ENCODE assay signal across 24 cellular contexts in genomic region chr3:143628971-143629370, GRCh38.
A peak's percentile ranks its signal among the peaks of the same experiment; 100 is the strongest.
DNase-seq lines count a peak whose midpoint lies in the region; ATAC-seq, FAIRE-seq and TF ChIP-seq lines count a peak whose summit lies in the region.
"Had no signal": no experiment of that assay in that cellular context is flagged by ENCODE, and none has a peak within 500 bp of the region (broad histone marks: within the 10 kb centered on the region; RNA-seq: fewer than 3 reads in every experiment).

No MANE protein-coding gene starts in this region.

- H3K27me3 ChIP-seq in IMR-90 (ENCODE audit: control insufficient read depth, insufficient read depth, low read length) (no peaks in the 10 kb centered on the region), K562 (ENCODE audit: control insufficient read depth in 2 of 2, insufficient read depth in 2 of 2, low read length in 2 of 2) (no peaks in the 10 kb centered on the region)

- dilution Hi-C loops in IMR-90 (cut with HindIII; ENCODE audit: low sequenced_read_pairs, unreplicated experiment): no loop called here

- H3K36me3 ChIP-seq in IMR-90 (ENCODE audit: control insufficient read depth, insufficient read depth, low read length) (no peaks in the 10 kb centered on the region), K562 (ENCODE audit: control insufficient read depth, insufficient read depth, low read length) (no peaks in the 10 kb centered on the region)

- no peak for TF ChIP-seq POLR2A in IMR-90 (IDR thresholded peaks at IDR 0.05; ENCODE audit: low read depth, low read length)
- no peak for TF ChIP-seq POLR2A in K562 (conservative IDR thresholded peaks at IDR 0.05)

- TF ChIP-seq EP300 in K562 (IDR thresholded peaks at IDR 0.05; ENCODE audit: low read length): no peak

- H4K8ac ChIP-seq in IMR-90 (ENCODE audit: low read depth in 2 of 2, low read length in 2 of 2): no peak overlapping the region

- TF ChIP-seq CTCF in IMR-90 (conservative IDR thresholded peaks at IDR 0.05; ENCODE audit: low read depth, low read length) (no peak), K562 (IDR thresholded peaks at IDR 0.05 in 2 of 3, conservative IDR thresholded peaks at IDR 0.05 in 1 of 3; ENCODE audit: insufficient read depth in 2 of 3, low read depth in 1 of 3, low read length in 3 of 3) (no peak), foreskin fibroblast (IDR thresholded peaks at IDR 0.05; ENCODE audit: low read depth, low read length) (no peak)

- no peaks in the 10 kb centered on the region for H3K79me1 ChIP-seq in IMR-90 (ENCODE audit: low read depth in 1 of 2, low read length in 2 of 2)

- FAIRE-seq in K562 (lab: Jason Lieb, UNC): no peak
- FAIRE-seq: GM12878, H54 had no signal

- H3K4me3 ChIP-seq in IMR-90 (ENCODE audit: insufficient read depth, low read depth, low read length) (no peak overlapping the region), K562 (no peak overlapping the region), foreskin fibroblast (ENCODE audit: low read depth in 1 of 2, low read length in 2 of 2) (no peak overlapping the region)
- H3K4me3 ChIP-seq: GM12878 had no signal

- H4K91ac ChIP-seq in IMR-90 (ENCODE audit: insufficient read depth, low read depth, low read length): no peak overlapping the region

- H3K9me3 ChIP-seq in IMR-90 (ENCODE audit: control insufficient read depth, insufficient read depth, low read length) (no peaks in the 10 kb centered on the region), K562 (replicated peaks; ENCODE audit: control insufficient read depth, insufficient read depth, low read depth, low read length) (no peaks in the 10 kb centered on the region)
- H3K9me3 ChIP-seq: SK-N-SH had no signal

- BruUV-seq in IMR-90 (replicated peaks; lab: Mats Ljungman, UMichigan) (no TSS peak), K562 (replicated peaks; lab: Mats Ljungman, UMichigan) (no TSS peak)

- ATAC-seq in IMR-90 (ENCODE audit: low read depth) (no peak), K562 (no peak)
- ATAC-seq: GM12878 had no signal

- POLR2A ChIA-PET in IMR-90 (lab: Charles Lee; ENCODE audit: unreplicated experiment): no interaction called here
- POLR2A ChIA-PET in K562 (lab: Yijun Ruan, JAX): no interaction called here

- H2AK9ac ChIP-seq in IMR-90 (replicated peaks; ENCODE audit: low read depth, low read length, poor library complexity): no peak overlapping the region

- H2AFZ ChIP-seq in IMR-90 (replicated peaks; ENCODE audit: low read length, poor library complexity) (no peak overlapping the region), K562 (ENCODE audit: low read depth, low read length) (no peak overlapping the region)

- H3K9me1 ChIP-seq in IMR-90 (ENCODE audit: insufficient read depth, low read length) (no peaks in the 10 kb centered on the region), K562 (ENCODE audit: control insufficient read depth, insufficient read depth, low read length) (no peaks in the 10 kb centered on the region)

- no peak overlapping the region for H3K56ac ChIP-seq in IMR-90 (ENCODE audit: extremely low read depth, insufficient read depth, low read length)

- no peak overlapping the region for H3K23ac ChIP-seq in IMR-90 (ENCODE audit: low read depth, low read length)

- intact Hi-C loops in IMR-90 (cut with micrococcal nuclease) (no loop called here), K562 (cut with micrococcal nuclease) (no loop called here)

- H3K4me2 ChIP-seq in IMR-90 (ENCODE audit: low read depth, low read length) (no peak overlapping the region), K562 (ENCODE audit: insufficient read depth, low read length) (no peak overlapping the region)
- H3K4me2 ChIP-seq: SK-N-SH had no signal

- no peak overlapping the region for H3K18ac ChIP-seq in IMR-90 (ENCODE audit: low read depth, low read length)

- no peak overlapping the region for H3K9ac ChIP-seq in IMR-90 (ENCODE audit: low read depth, low read length)
- H3K9ac ChIP-seq in K562 (ENCODE audit: insufficient read depth in 1 of 2, low read depth in 2 of 2, low read length in 2 of 2): no peak overlapping the region
- H3K9ac ChIP-seq: SK-N-SH had no signal

- H3K79me2 ChIP-seq in K562 (ENCODE audit: control insufficient read depth, insufficient read depth, low read length): no peaks in the 10 kb centered on the region

- H3K27ac ChIP-seq in IMR-90 (ENCODE audit: insufficient read depth, low read length) (no peak overlapping the region), K562 (ENCODE audit: extremely low read depth, low read depth, low read length) (no peak overlapping the region)

- H3K4me1 ChIP-seq in IMR-90 (ENCODE audit: control insufficient read depth, insufficient read depth, low read length) (no peaks in the 10 kb centered on the region), K562 (replicated peaks in 1 of 2; ENCODE audit: control insufficient read depth in 2 of 2, insufficient read depth in 2 of 2, low read length in 2 of 2) (no peaks in the 10 kb centered on the region)

- no peak overlapping the region for H2BK15ac ChIP-seq in IMR-90 (ENCODE audit: low read depth, low read length)

- no peak overlapping the region for H3K4ac ChIP-seq in IMR-90 (ENCODE audit: low read depth, low read length)

- H2AK5ac ChIP-seq in IMR-90 (ENCODE audit: low read depth, low read length): no peak overlapping the region

- whole genome bisulfite sequencing in IMR-90 (ENCODE audit: extremely low coverage in 2 of 2, insufficient read length in 1 of 2), 2 experiments: no CpG with 5 or more reads among the region's 3 CpGs
- 0% methylated on average over 3 of the region's 3 CpGs for WGBS in K562 (ENCODE audit: insufficient coverage, low coverage, missing lambda C conversion rate)

- CTCF ChIA-PET in IMR-90 (lab: Yijun Ruan, JAX): no interaction called here
- CTCF ChIA-PET in K562 (lab: Yijun Ruan, JAX; ENCODE audit: low intra/inter-chr PET ratio): no interaction called here

- H4K20me1 ChIP-seq in IMR-90 (ENCODE audit: insufficient read depth, low read length): no peaks in the 10 kb centered on the region
- no peaks in the 10 kb centered on the region for H4K20me1 ChIP-seq in K562 (replicated peaks; ENCODE audit: control insufficient read depth, insufficient read depth, low read length)

- in situ Hi-C loops in IMR-90 (cut with MboI; ENCODE audit: low sequenced_read_pairs): no loop called here
- in situ Hi-C loops in K562 (cut with MboI): no loop called here

- no peak overlapping the region for H4K5ac ChIP-seq in IMR-90 (ENCODE audit: low read depth, low read length)

- H2BK20ac ChIP-seq in IMR-90 (ENCODE audit: low read depth, low read length): no peak overlapping the region

- DNase-seq in A172 (ENCODE audit: low spot score) (peak; percentile 6), IMR-90 (peak; percentile 20), K562 (ENCODE audit: extremely low read depth in 1 of 4, low spot score in 3 of 4) (no peak), foreskin fibroblast (peak; percentile 9 to 41), C1 segment of cervical spinal cord (lab: John Stamatoyannopoulos, UW) (no peak), hepatic stellate cell (ENCODE audit: low spot score) (no peak), medulla oblongata (ENCODE audit: extremely low spot score) (no peak), anterior cingulate cortex (lab: John Stamatoyannopoulos, UW) (no peak)
- DNase-seq: 8988T; CD4-positive, CD25-positive, alpha-beta regulatory T cell; DMS53; GDM1; Karpas-422; NCI-H1092 treated with DMSO at 0.1 percent for 48 hours; NCI-H1436; NCI-H187; NCI-H2081 treated with DMSO at 0.1 percent for 48 hours; NCI-H2171; NCI-H524; NCI-H748 treated with DMSO at 0.1 percent for 48 hours; SK-N-SH; SW 1271 had no signal

- H2BK5ac ChIP-seq in IMR-90 (ENCODE audit: low read depth, low read length, poor library complexity, severe bottlenecking): no peak overlapping the region

- no peak overlapping the region for H2BK120ac ChIP-seq in IMR-90 (ENCODE audit: low read depth, low read length)

- H3K14ac ChIP-seq in IMR-90 (replicated peaks; ENCODE audit: low read depth, low read length): no peak overlapping the region

- TF ChIP-seq RAD21 in IMR-90 (IDR thresholded peaks at IDR 0.05; ENCODE audit: low read length) (no peak), K562 (CRISPR knock-in tag; conservative IDR thresholded peaks at IDR 0.05 in 1 of 2, IDR thresholded peaks at IDR 0.05 in 1 of 2) (no peak)

TF ChIP-seq in IMR-90, 13 proteins besides CTCF, POLR2A, EP300 and RAD21 (continues in another document):
- TF ChIP-seq RCOR1 (IDR thresholded peaks at IDR 0.05; ENCODE audit: insufficient replicate concordance, low read length) (no peak), BHLHE40 (IDR thresholded peaks at IDR 0.05; ENCODE audit: low read depth, low read length) (no peak), USF2 (IDR thresholded peaks at IDR 0.05; ENCODE audit: low read depth, low read length) (no peak), MAFK (IDR thresholded peaks at IDR 0.05; ENCODE audit: low read depth, low read length) (no peak), MXI1 (IDR thresholded peaks at IDR 0.05; ENCODE audit: borderline replicate concordance, low read depth, low read length) (no peak)

TF ChIP-seq in K562, 482 proteins besides CTCF, POLR2A, EP300 and RAD21 (continues in another document):
- TF ChIP-seq ZNF707 (CRISPR knock-in tag; conservative IDR thresholded peaks at IDR 0.05) (no peak), CTBP1 (IDR thresholded peaks at IDR 0.05; ENCODE audit: borderline replicate concordance) (no peak), ATF3 (IDR thresholded peaks at IDR 0.05) (peak; percentile 45), ATF3 (CRISPR knock-in tag; conservative IDR thresholded peaks at IDR 0.05) (no peak)

Comparison
In these comparisons a context has a peak if more than half of its experiments do, and no peak if none do; other contexts are left out.
1. DNase-seq: peak in A172 (single experiment), IMR-90 (single experiment) and foreskin fibroblast (2 of 2); none in K562 (0 of 4), C1 segment of cervical spinal cord (0 of 14), hepatic stellate cell (single experiment), medulla oblongata (single experiment) and anterior cingulate cortex (0 of 58).